Comparison of ENCODE assay signal across 19 cellular contexts in the genomic region with DNA sequence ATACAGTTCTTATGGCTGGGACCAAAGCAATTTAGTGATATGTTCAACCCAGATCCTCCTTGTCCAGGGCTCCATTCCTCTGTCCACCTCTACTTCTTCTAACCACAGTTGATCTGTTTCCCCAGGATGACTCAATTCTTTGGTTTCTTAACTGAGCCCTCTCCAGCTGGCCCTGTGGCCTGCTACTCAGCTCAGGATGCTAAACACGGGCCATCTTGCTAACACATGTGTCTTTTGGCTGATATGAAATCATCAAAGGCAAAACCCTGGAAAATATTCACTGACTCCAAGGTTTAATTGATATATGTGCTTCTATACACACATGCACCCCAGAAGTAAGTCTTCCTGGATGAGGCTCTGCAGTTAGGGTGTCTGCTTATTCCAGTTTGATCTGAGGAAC. TPM values are rescaled to one million over a fixed set of nuclear protein-coding genes. Genes with fewer than 3 reads are reported as not detected.
A peak's percentile ranks its signal among the peaks of the same experiment; 100 is the strongest.
DNase-seq lines count a peak whose midpoint lies in the region; TF ChIP-seq lines count a peak whose summit lies in the region.
"Had no signal": no experiment of that assay in that cellular context is flagged by ENCODE, and none has a peak within 500 bp of the region (broad histone marks: within the 10 kb centered on the region; RNA-seq: fewer than 3 reads in every experiment).

No MANE protein-coding gene starts in this region.

- H2BK120ac ChIP-seq in H9 (ENCODE audit: low read depth, low read length, poor library complexity, severe bottlenecking): no peak overlapping the region

- H2BK5ac ChIP-seq in H9 (ENCODE audit: insufficient read length, low read length): no peak overlapping the region

- no peak overlapping the region for H3K18ac ChIP-seq in H9 (ENCODE audit: insufficient read length, low read depth, low read length)

- H3K4me3 Mint-ChIP-seq in H9 (no peak overlapping the region), nephron progenitor cell (no peak overlapping the region)
- H3K4me3 Mint-ChIP-seq in activated T-helper 1 cell treated with anti-CD3 and anti-CD28 coated beads, Interleukin-12 subunit alpha, Interleukin-12 subunit beta, Interleukin-2, Interleukin-4 antibody, amounts not matched to agents 30 ng/mL and 10 ng/mL and 1 ng/mL, durations not matched to agents 14 hours and 24 hours and 36 hours: no peak overlapping the region
- H3K4me3 Mint-ChIP-seq: B cell; CD4-positive, alpha-beta T cell; CD8-positive, alpha-beta T cell had no signal

- H4K5ac ChIP-seq in H9 (ENCODE audit: insufficient read length, low read depth, low read length): no peak overlapping the region

- H3K23ac ChIP-seq in H9 (ENCODE audit: insufficient read length, low read depth, low read length): no peak overlapping the region

- H3K56ac ChIP-seq in H9 (ENCODE audit: insufficient read length, low read depth, low read length): no peak overlapping the region

- no peaks in the 10 kb centered on the region for H3K79me1 ChIP-seq in H9 (ENCODE audit: insufficient read depth, low read depth, low read length, poor library complexity, severe bottlenecking)

- no peak overlapping the region for H4K91ac ChIP-seq in H9 (ENCODE audit: insufficient read length, low read depth, low read length)

- peaks cover 14 to 17% of the 10 kb centered on the region in 2 experiments for H3K4me1 Mint-ChIP-seq in H9
- H3K4me1 Mint-ChIP-seq in nephron progenitor cell: no peaks in the 10 kb centered on the region
- H3K4me1 Mint-ChIP-seq in activated T-helper 1 cell treated with anti-CD3 and anti-CD28 coated beads, Interleukin-12 subunit alpha, Interleukin-12 subunit beta, Interleukin-2, Interleukin-4 antibody, amounts not matched to agents 30 ng/mL and 10 ng/mL and 1 ng/mL, durations not matched to agents 14 hours and 24 hours and 36 hours (ENCODE audit: low read depth): no peaks in the 10 kb centered on the region
- H3K4me1 Mint-ChIP-seq: B cell had no signal

- H3K23me2 ChIP-seq in H9 (ENCODE audit: insufficient read length, low read depth, low read length, poor library complexity, severe bottlenecking): no peaks in the 10 kb centered on the region

- no peak overlapping the region for H3K9ac ChIP-seq in H9 (ENCODE audit: extremely low read depth, insufficient read length, low read length)
- H3K9ac ChIP-seq: BLaER1 treated with 17β-estradiol and CSF1 and Interleukin-3, amounts not matched to agents 10 nM and 100 nM had no signal

- H2AFZ ChIP-seq in H9 (ENCODE audit: low read length): no peak overlapping the region

- H3T11ph ChIP-seq in H9 (ENCODE audit: low read length): no peak overlapping the region

- no peak overlapping the region for H3K27ac Mint-ChIP-seq in H9
- H3K27ac Mint-ChIP-seq in nephron progenitor cell: peak overlapping the region; percentile 84
- no peak overlapping the region for H3K27ac Mint-ChIP-seq in activated T-helper 1 cell treated with anti-CD3 and anti-CD28 coated beads, Interleukin-12 subunit alpha, Interleukin-12 subunit beta, Interleukin-2, Interleukin-4 antibody, amounts not matched to agents 30 ng/mL and 10 ng/mL and 1 ng/mL, durations not matched to agents 14 hours and 24 hours and 36 hours
- H3K27ac Mint-ChIP-seq: B cell; CD4-positive, alpha-beta T cell; CD8-positive, alpha-beta T cell had no signal

- no peak overlapping the region for H2BK12ac ChIP-seq in H9 (ENCODE audit: insufficient read length, low read depth, low read length)

- H2AK5ac ChIP-seq in H9 (ENCODE audit: insufficient read length, low read length): no peak overlapping the region

- no peak overlapping the region for H3K4ac ChIP-seq in H9 (ENCODE audit: low read depth, low read length)

- no peaks in the 10 kb centered on the region for H3K79me2 ChIP-seq in H9 (ENCODE audit: insufficient read depth, low read length)

- H3K27ac ChIP-seq in H9 (ENCODE audit: insufficient read length, low read depth, low read length): no peak overlapping the region
- H3K27ac ChIP-seq: 22Rv1; A549; BLaER1 treated with 17β-estradiol and CSF1 and Interleukin-3, amounts not matched to agents 10 nM and 100 nM; C4-2B had no signal

- H3K4me1 ChIP-seq in H9 (ENCODE audit: insufficient read depth, low read length): peaks cover 5% of the 10 kb centered on the region; the same call in 1 of the 2 replicates
- H3K4me1 ChIP-seq: A549; BLaER1 treated with 17β-estradiol and CSF1 and Interleukin-3, amounts not matched to agents 10 nM and 100 nM; Caco-2 had no signal

- peak; percentile 5 for DNase-seq in H9
- DNase-seq in ecto neural progenitor cell (ENCODE audit: low spot score): peak; percentile 25
- no peak for DNase-seq in nephron progenitor cell
- DNase-seq in activated T-helper 1 cell treated with anti-CD3 and anti-CD28 coated beads, Interleukin-12 subunit alpha, Interleukin-12 subunit beta, Interleukin-2, Interleukin-4 antibody, amounts not matched to agents 30 ng/mL and 10 ng/mL and 1 ng/mL, durations not matched to agents 14 hours and 24 hours and 36 hours (ENCODE audit: low spot score): no peak
- DNase-seq in epidermal melanocyte (ENCODE audit: insufficient read length, low spot score): no peak
- DNase-seq in NCI-H1092 (lab: John Stamatoyannopoulos, UW): no peak
- DNase-seq: AML-193; Caco-2; Calu3; CD4-positive, alpha-beta T cell; CD8-positive, alpha-beta T cell; DMS79 treated with DMSO at 0.1 percent for 48 hours; GF-D8 had no signal

- intact Hi-C loops in activated T-helper 1 cell treated with anti-CD3 and anti-CD28 coated beads, Interleukin-12 subunit alpha, Interleukin-12 subunit beta, Interleukin-2, Interleukin-4 antibody, amounts not matched to agents 30 ng/mL and 10 ng/mL and 1 ng/mL, durations not matched to agents 14 hours and 24 hours and 36 hours (cut with micrococcal nuclease): no loop called here

- no peak for TF ChIP-seq CTCF in H9 (conservative IDR thresholded peaks at IDR 0.05)
- TF ChIP-seq CTCF in nephron progenitor cell (IDR thresholded peaks at IDR 0.05): no peak

- no peaks in the 10 kb centered on the region for H3K27me3 ChIP-seq in H9 (ENCODE audit: insufficient read depth, low read length)
- H3K27me3 ChIP-seq: BLaER1 treated with 17β-estradiol and CSF1 and Interleukin-3, amounts not matched to agents 10 nM and 100 nM had no signal

- H2BK20ac ChIP-seq in H9 (ENCODE audit: low read depth, low read length, poor library complexity, severe bottlenecking): no peak overlapping the region

- no CpG with 5 or more reads among the region's 1 CpG for WGBS in H9 (ENCODE audit: extremely low coverage, insufficient read length, low lambda C conversion rate)

- no peaks in the 10 kb centered on the region for H3K9me3 ChIP-seq in H9 (ENCODE audit: control insufficient read depth, low read depth, low read length)
- H3K9me3 ChIP-seq: A549, Caco-2 had no signal

- H3K36me3 Mint-ChIP-seq in H9 (ENCODE audit: insufficient read depth in 1 of 3, low read depth in 3 of 3) (peaks cover 0 to 12% (median 7%) of the 10 kb centered on the region in 3 experiments; a peak in 3 of 7 replicates), nephron progenitor cell (ENCODE audit: low read depth) (peaks cover 47% of the 10 kb centered on the region)
- H3K36me3 Mint-ChIP-seq in activated T-helper 1 cell treated with anti-CD3 and anti-CD28 coated beads, Interleukin-12 subunit alpha, Interleukin-12 subunit beta, Interleukin-2, Interleukin-4 antibody, amounts not matched to agents 30 ng/mL and 10 ng/mL and 1 ng/mL, durations not matched to agents 14 hours and 24 hours and 36 hours (ENCODE audit: low read depth): no peaks in the 10 kb centered on the region
- H3K36me3 Mint-ChIP-seq: CD8-positive, alpha-beta T cell had no signal

- no peak overlapping the region for H3K14ac ChIP-seq in H9 (ENCODE audit: insufficient read depth, low read length)

- H3K4me2 ChIP-seq in H9 (ENCODE audit: insufficient read depth, insufficient read length, low read length): no peak overlapping the region
- H3K4me2 ChIP-seq: A549; BLaER1 treated with 17β-estradiol and CSF1 and Interleukin-3, amounts not matched to agents 10 nM and 100 nM had no signal

- no peak overlapping the region for H2BK15ac ChIP-seq in H9 (ENCODE audit: low read depth, low read length)

- H4K20me1 ChIP-seq in H9 (ENCODE audit: control insufficient read depth, insufficient read depth, insufficient read length): no peaks in the 10 kb centered on the region
- H4K20me1 ChIP-seq: BLaER1 treated with 17β-estradiol and CSF1 and Interleukin-3, amounts not matched to agents 10 nM and 100 nM had no signal

- no peak overlapping the region for H4K8ac ChIP-seq in H9 (replicated peaks; ENCODE audit: insufficient read length, low read depth, low read length)

- H3K27me3 Mint-ChIP-seq in H9 (ENCODE audit: low read depth) (no peaks in the 10 kb centered on the region; the same call in 1 of the 2 replicates), nephron progenitor cell (ENCODE audit: low read depth, poor library complexity) (no peaks in the 10 kb centered on the region)
- H3K27me3 Mint-ChIP-seq in activated T-helper 1 cell treated with anti-CD3 and anti-CD28 coated beads, Interleukin-12 subunit alpha, Interleukin-12 subunit beta, Interleukin-2, Interleukin-4 antibody, amounts not matched to agents 30 ng/mL and 10 ng/mL and 1 ng/mL, durations not matched to agents 14 hours and 24 hours and 36 hours (ENCODE audit: insufficient read depth): no peaks in the 10 kb centered on the region
- H3K27me3 Mint-ChIP-seq: B cell; CD4-positive, alpha-beta T cell had no signal

- H3K9me3 Mint-ChIP-seq in H9 (peaks cover 7 to 10% of the 10 kb centered on the region in 2 experiments; a peak in 4 of 5 replicates), nephron progenitor cell (peaks cover 24% of the 10 kb centered on the region)
- H3K9me3 Mint-ChIP-seq in activated T-helper 1 cell treated with anti-CD3 and anti-CD28 coated beads, Interleukin-12 subunit alpha, Interleukin-12 subunit beta, Interleukin-2, Interleukin-4 antibody, amounts not matched to agents 30 ng/mL and 10 ng/mL and 1 ng/mL, durations not matched to agents 14 hours and 24 hours and 36 hours: peaks cover 12% of the 10 kb centered on the region

RNA-seq across cellular contexts. Expression of gene SHISA6, which starts 43.8 kb away (rescaled TPM):
- total RNA-seq in H9 (2021): 1.9 and 2.9 TPM in 2 replicates
- not detected in 2 replicates for total RNA-seq in activated T-helper 1 cell treated with anti-CD3 and anti-CD28 coated beads, Interleukin-12 subunit alpha, Interleukin-12 subunit beta, Interleukin-2, Interleukin-4 antibody, amounts not matched to agents 30 ng/mL and 10 ng/mL and 1 ng/mL, durations not matched to agents 14 hours and 24 hours and 36 hours
- total RNA-seq: A172; B cell; Calu3; CD4-positive, alpha-beta T cell; CD8-positive, alpha-beta T cell had no signal

Comparison
In these comparisons a context has a peak if more than half of its experiments do, and no peak if none do; other contexts are left out.
1. DNase-seq: peak in H9 (single experiment) and ecto neural progenitor cell (single experiment); none in nephron progenitor cell (single experiment), activated T-helper 1 cell treated with anti-CD3 and anti-CD28 coated beads, Interleukin-12 subunit alpha, Interleukin-12 subunit beta, Interleukin-2, Interleukin-4 antibody, amounts not matched to agents 30 ng/mL and 10 ng/mL and 1 ng/mL, durations not matched to agents 14 hours and 24 hours and 36 hours (single experiment), epidermal melanocyte (single experiment) and NCI-H1092 (single experiment).